21 cellular contexts compared by ENCODE assay signal in the genomic region with DNA sequence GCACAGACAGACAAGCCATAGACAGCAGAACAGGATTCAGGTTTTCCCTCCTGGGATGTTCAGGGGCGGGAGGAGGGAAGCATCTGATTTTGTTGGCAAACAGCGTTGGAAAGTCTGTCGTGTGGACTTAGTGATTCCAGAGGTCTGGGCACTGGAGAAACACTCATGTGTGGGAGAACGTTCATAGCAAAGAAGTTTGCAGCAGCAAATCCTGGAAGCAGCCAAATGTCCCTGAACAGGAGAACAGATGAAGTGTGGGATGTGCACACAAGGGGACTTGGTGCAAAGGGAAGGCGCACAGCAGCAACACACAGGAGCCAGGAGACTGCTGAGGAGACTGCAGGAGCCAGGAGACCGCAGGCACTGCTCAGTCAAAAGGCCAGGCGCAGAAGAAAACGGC.
DNase-seq lines count a peak whose midpoint lies in the region; ATAC-seq and TF ChIP-seq lines count a peak whose summit lies in the region.
"Had no signal": no experiment of that assay in that cellular context is flagged by ENCODE, and none has a peak within 500 bp of the region (broad histone marks: within the 10 kb centered on the region; RNA-seq: fewer than 3 reads in every experiment).

No MANE protein-coding gene starts in this region.

- no peaks in the 10 kb centered on the region for H3K36me3 Mint-ChIP-seq in MCF 10A (ENCODE audit: insufficient read depth, unreplicated experiment)
- H3K36me3 Mint-ChIP-seq: CD14-positive monocyte; CD8-positive, alpha-beta memory T cell had no signal

- POLR2A ChIA-PET in MCF 10A (lab: Yijun Ruan, JAX), result no interaction called here

- peak; percentile 49 for DNase-seq in Ammon's horn (ENCODE audit: low spot score)
- DNase-seq in dorsolateral prefrontal cortex, result peak in 7 of 10 donors; percentile 21 to 73 (median 63)
- peak; percentile 47 for DNase-seq in inferior parietal cortex (ENCODE audit: extremely low spot score)
- peak; percentile 66 for DNase-seq in occipital lobe (lab: John Stamatoyannopoulos, UW)
- no peak for DNase-seq in activated CD8-positive, alpha-beta memory T cell treated with anti-CD3 and anti-CD28 coated beads, Interleukin-2, amount 50 U/mL, for 4 hours
- DNase-seq in MCF 10A (ENCODE audit: unreplicated experiment), result no peak
- no peak for DNase-seq in activated CD8-positive, alpha-beta memory T cell treated with anti-CD3 and anti-CD28 coated beads, Interleukin-2, amount 50 U/mL, for 48 hours
- DNase-seq: BE2C; CD4-positive, alpha-beta T cell; CD8-positive, alpha-beta memory T cell; DMS 273 treated with DMSO at 0.1 percent for 48 hours; DMS79; EL; GDM1; HCEC 1CT had no signal

- H3K27me3 ChIP-seq in dorsolateral prefrontal cortex, result no peaks in the 10 kb centered on the region
- H3K27me3 ChIP-seq: BE2C; BLaER1 treated with 17β-estradiol and CSF1 and Interleukin-3, amounts not matched to agents 10 nM and 100 nM had no signal

- H3K27ac Mint-ChIP-seq in MCF 10A (ENCODE audit: low read depth, unreplicated experiment), result no peak overlapping the region
- H3K27ac Mint-ChIP-seq: CD14-positive monocyte; CD4-positive, alpha-beta T cell; CD8-positive, alpha-beta memory T cell; GM23338 had no signal

- no peaks in the 10 kb centered on the region for H3K27me3 Mint-ChIP-seq in MCF 10A (ENCODE audit: insufficient read depth, unreplicated experiment)

- H3K4me3 Mint-ChIP-seq in MCF 10A (ENCODE audit: unreplicated experiment), result no peak overlapping the region
- H3K4me3 Mint-ChIP-seq: CD4-positive, alpha-beta T cell; CD8-positive, alpha-beta memory T cell; GM23338 had no signal

- BruUV-seq in MCF 10A (replicated peaks; lab: Mats Ljungman, UMichigan), result no TSS peak

- CTCF ChIA-PET in MCF 10A (lab: Yijun Ruan, JAX), result no interaction called here

- ATAC-seq in HG03432 (IDR thresholded peaks at IDR 0.05; ENCODE audit: unreplicated experiment), result no peak
- ATAC-seq: GM12878, GM23338 had no signal

- TF ChIP-seq CTCF in dorsolateral prefrontal cortex (IDR thresholded peaks at IDR 0.05 in 54 of 56, conservative IDR thresholded peaks at IDR 0.05 in 2 of 56; ENCODE audit: low read depth in 1 of 56, partially characterized antibody in 56 of 56) (no peak), MCF 10A (IDR thresholded peaks at IDR 0.05; ENCODE audit: unreplicated experiment) (no peak)

- intact Hi-C loops in dorsolateral prefrontal cortex (cut with DNase I) (loop anchor here in 1 of 2 donors (2.0 kb wide), 1 partner anchor 159 kb away; no protein-coding TSS in a partner anchor), MCF 10A (cut with micrococcal nuclease) (no loop called here)

- no peaks in the 10 kb centered on the region for H3K9me3 Mint-ChIP-seq in MCF 10A (ENCODE audit: unreplicated experiment)
- H3K9me3 Mint-ChIP-seq: CD4-positive, alpha-beta T cell had no signal

- H3K4me1 Mint-ChIP-seq in MCF 10A (ENCODE audit: insufficient read depth, unreplicated experiment), result no peaks in the 10 kb centered on the region
- H3K4me1 Mint-ChIP-seq: CD14-positive monocyte; CD8-positive, alpha-beta memory T cell had no signal

- no peak overlapping the region for H3K4me3 ChIP-seq in dorsolateral prefrontal cortex
- H3K4me3 ChIP-seq: BLaER1 treated with 17β-estradiol and CSF1 and Interleukin-3, amounts not matched to agents 10 nM and 100 nM; GM12878; GM23338 had no signal

- H3K27ac ChIP-seq in dorsolateral prefrontal cortex, result peak overlapping the region in 11 of 59 donors; percentile 16 to 75 (median 41)
- H3K27ac ChIP-seq: 22Rv1; BLaER1 treated with 17β-estradiol and CSF1 and Interleukin-3, amounts not matched to agents 10 nM and 100 nM had no signal

Comparison
In these comparisons a context has a peak if more than half of its experiments do, and no peak if none do; other contexts are left out.
1. DNase-seq: peak in Ammon's horn (single experiment), dorsolateral prefrontal cortex (7 of 10), inferior parietal cortex (single experiment) and occipital lobe (single experiment); none in activated CD8-positive, alpha-beta memory T cell treated with anti-CD3 and anti-CD28 coated beads, Interleukin-2, amount 50 U/mL, for 4 hours (single experiment), MCF 10A (single experiment) and activated CD8-positive, alpha-beta memory T cell treated with anti-CD3 and anti-CD28 coated beads, Interleukin-2, amount 50 U/mL, for 48 hours (single experiment).